ENCODE assay signal across 15 cellular contexts in the genomic region with DNA sequence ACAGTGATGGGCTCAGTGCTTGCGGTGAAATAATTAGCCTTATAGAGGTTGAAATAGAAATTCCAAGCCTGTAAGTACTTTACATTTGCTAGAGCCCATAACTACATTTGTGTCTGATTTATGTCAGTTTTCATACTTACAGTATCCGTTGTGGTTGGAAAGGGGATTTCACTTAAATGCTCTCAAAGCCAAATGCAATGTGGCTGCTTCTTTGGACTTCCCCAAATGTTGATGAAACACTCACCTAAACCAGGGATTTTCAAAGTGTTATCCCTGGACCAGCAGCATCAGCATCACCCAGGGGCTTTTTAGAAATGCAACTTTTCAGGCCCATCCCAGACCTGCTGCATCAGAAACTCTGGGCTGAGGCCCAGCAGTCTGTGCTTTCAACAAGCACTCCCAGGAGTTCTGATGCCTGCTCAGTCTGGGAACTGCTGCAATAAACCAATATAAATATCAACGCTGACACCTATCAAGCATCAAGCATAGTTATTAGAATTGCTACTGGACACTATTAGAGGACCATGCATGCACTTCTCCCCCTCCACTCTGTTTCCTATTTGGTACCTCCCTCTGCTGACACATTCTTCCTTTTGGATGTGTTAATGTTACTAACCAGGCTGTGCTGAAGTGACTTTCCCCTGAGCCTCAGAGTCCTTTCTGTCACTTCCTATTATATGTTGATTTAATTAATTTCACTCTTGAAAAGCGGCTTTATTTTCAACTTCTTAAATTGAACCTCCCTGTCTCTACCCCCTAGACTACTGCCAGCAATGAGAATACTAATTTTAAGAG.
DNase-seq lines count a peak whose midpoint lies in the region; ATAC-seq and TF ChIP-seq lines count a peak whose summit lies in the region.
"Had no signal": no experiment of that assay in that cellular context is flagged by ENCODE, and none has a peak within 500 bp of the region (broad histone marks: within the 10 kb centered on the region; RNA-seq: fewer than 3 reads in every experiment).

No MANE protein-coding gene starts in this region.

- no TSS peak for BruUV-seq in OCI-LY7 (replicated peaks; lab: Mats Ljungman, UMichigan)

- POLR2A ChIA-PET in OCI-LY7 (lab: Charles Lee), result no interaction called here

- TF ChIP-seq CTCF in GM06990 (IDR thresholded peaks at IDR 0.05; ENCODE audit: insufficient read depth, low read length, poor library complexity, severe bottlenecking) (no peak), OCI-LY7 (conservative IDR thresholded peaks at IDR 0.05; ENCODE audit: low read length) (no peak)

- H3K4me1 ChIP-seq in OCI-LY7 (ENCODE audit: insufficient read depth, low read length, poor library complexity, severe bottlenecking), result peaks cover 6% of the 10 kb centered on the region

- ATAC-seq in GM19372 (IDR thresholded peaks at IDR 0.05; ENCODE audit: low read depth, unreplicated experiment), result peak; percentile 79
- ATAC-seq in HG02840 (IDR thresholded peaks at IDR 0.05; ENCODE audit: low FRiP score, unreplicated experiment), result peak; percentile 77
- ATAC-seq: Panc1 had no signal

- no peaks in the 10 kb centered on the region for H3K79me2 ChIP-seq in OCI-LY7 (ENCODE audit: insufficient read depth, low read depth, low read length)

- H3K4me2 ChIP-seq in OCI-LY7 (ENCODE audit: low read length), result no peak overlapping the region

- H3K27ac ChIP-seq in OCI-LY7 (ENCODE audit: low read depth, low read length, poor library complexity, severe bottlenecking), result no peak overlapping the region

- CTCF ChIA-PET in OCI-LY7 (lab: Charles Lee; ENCODE audit: unreplicated experiment), result no interaction called here

- H3K27me3 ChIP-seq in GM06990 (replicated peaks; ENCODE audit: control insufficient read depth, insufficient read depth, low read length), result no peaks in the 10 kb centered on the region

- H3K36me3 ChIP-seq in GM06990 (ENCODE audit: control insufficient read depth, insufficient read depth, low read length) (no peaks in the 10 kb centered on the region), OCI-LY7 (ENCODE audit: insufficient read depth, low read length) (no peaks in the 10 kb centered on the region)

- DNase-seq in GM06990 (ENCODE audit: extremely low read depth, insufficient read length) (peak; percentile 11), Kasumi-1 (lab: John Stamatoyannopoulos, UW) (peak; percentile 18 to 22), NCI-H82 treated with DMSO at 0.1 percent for 48 hours (lab: John Stamatoyannopoulos, UW; ENCODE audit: unreplicated experiment) (no peak), NOMO-1 treated with DMSO at 0.1 percent for 48 hours (lab: John Stamatoyannopoulos, UW; ENCODE audit: unreplicated experiment) (no peak), COLO829 (ENCODE audit: low spot score) (no peak), OCI-LY7 (ENCODE audit: low spot score) (no peak)
- DNase-seq: AML-193; central memory CD4-positive, alpha-beta T cell; GDM1; H9; naive B cell; stimulated activated CD8-positive, alpha-beta memory T cell treated with anti-CD3 and anti-CD28 coated beads, Interleukin-4, amount 100 ng/mL, for 48 hours had no signal

- H4K20me1 ChIP-seq in OCI-LY7 (ENCODE audit: insufficient read depth, low read length), result no peaks in the 10 kb centered on the region

- intact Hi-C loops in OCI-LY7 (cut with micrococcal nuclease; ENCODE audit: unreplicated experiment), result no loop called here

- H3K9me3 ChIP-seq in OCI-LY7 (ENCODE audit: low read length), result no peaks in the 10 kb centered on the region

- H2AFZ ChIP-seq in OCI-LY7 (ENCODE audit: low read length), result no peak overlapping the region

- H3K4me3 ChIP-seq in GM06990 (replicated peaks; ENCODE audit: low read depth, low read length) (no peak overlapping the region), OCI-LY7 (ENCODE audit: low read depth, low read length, poor library complexity, severe bottlenecking) (no peak overlapping the region)

- no peaks in the 10 kb centered on the region for H3K9me2 ChIP-seq in OCI-LY7 (ENCODE audit: insufficient read depth, low read length)

Comparison
In these comparisons a context has a peak if more than half of its experiments do, and no peak if none do; other contexts are left out.
1. DNase-seq: peak in GM06990 (single experiment) and Kasumi-1 (2 of 2); none in NCI-H82 treated with DMSO at 0.1 percent for 48 hours (single experiment), NOMO-1 treated with DMSO at 0.1 percent for 48 hours (single experiment), COLO829 (single experiment) and OCI-LY7 (single experiment).